ENCODE assay signal across 1 cellular context in the genomic region with DNA sequence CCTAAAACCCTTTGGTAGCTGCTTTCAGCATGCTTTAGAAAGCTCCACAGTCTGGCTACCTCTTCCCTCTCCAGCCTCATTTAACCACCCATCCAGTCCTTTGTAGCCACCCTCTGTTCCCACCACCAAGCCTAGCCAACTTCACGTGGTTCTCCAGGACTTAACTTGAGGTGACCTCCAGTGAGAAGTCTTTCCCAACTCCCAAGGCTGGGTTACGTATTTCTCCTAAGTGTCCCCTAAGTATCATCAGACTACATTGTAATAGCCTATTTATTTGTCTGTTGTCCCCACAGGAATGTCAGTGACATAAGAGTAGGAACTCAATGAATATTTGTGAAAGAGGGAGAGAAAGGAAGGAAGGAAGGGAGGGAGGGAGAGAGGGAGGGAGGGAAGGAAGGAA.
TF ChIP-seq lines count a peak whose summit lies in the region.

No MANE protein-coding gene starts in this region.

TF ChIP-seq in H1, 55 proteins besides CTCF, POLR2A, EP300 and RAD21:
- no peak for TF ChIP-seq POU5F1 (IDR thresholded peaks at IDR 0.05; ENCODE audit: low read depth, low read length)
- TF ChIP-seq BRCA1 (IDR thresholded peaks at IDR 0.05; ENCODE audit: low read depth, low read length), result no peak
- no peak for TF ChIP-seq RBBP5 (IDR thresholded peaks at IDR 0.05; ENCODE audit: borderline replicate concordance, low read depth, low read length)
- no peak for TF ChIP-seq JUN (IDR thresholded peaks at IDR 0.05; ENCODE audit: low read depth, low read length)
- no peak for TF ChIP-seq FOSL1 (IDR thresholded peaks at IDR 0.05; ENCODE audit: insufficient read depth, low read depth, low read length)
- TF ChIP-seq CHD2 (IDR thresholded peaks at IDR 0.05; ENCODE audit: low read length), result no peak
- no peak for TF ChIP-seq MAFK (IDR thresholded peaks at IDR 0.05; ENCODE audit: low read depth, low read length)
- TF ChIP-seq EGR1 (IDR thresholded peaks at IDR 0.05; ENCODE audit: borderline replicate concordance, low read depth, low read length), result no peak
- TF ChIP-seq SP4 (IDR thresholded peaks at IDR 0.05; ENCODE audit: low read length), result no peak
- TF ChIP-seq KDM5A (IDR thresholded peaks at IDR 0.05; ENCODE audit: low read length), result no peak
- TF ChIP-seq GABPA (IDR thresholded peaks at IDR 0.05; ENCODE audit: borderline replicate concordance, insufficient read depth, low read length), result no peak
- TF ChIP-seq HDAC6 (IDR thresholded peaks at IDR 0.05; ENCODE audit: low read depth, low read length), result no peak
